ENCODE assay signal across 16 cellular contexts in genomic region chr6:81909162-81909561, GRCh38.
DNase-seq lines count a peak whose midpoint lies in the region; ATAC-seq, FAIRE-seq and TF ChIP-seq lines count a peak whose summit lies in the region.
"Had no signal": no experiment of that assay in that cellular context is flagged by ENCODE, and none has a peak within 500 bp of the region (broad histone marks: within the 10 kb centered on the region; RNA-seq: fewer than 3 reads in every experiment).

No MANE protein-coding gene starts in this region.

- no peaks in the 10 kb centered on the region for H3K27me3 Mint-ChIP-seq in activated T-helper 17 cell treated with anti-CD3 and anti-CD28 coated beads, Interleukin-2, amount 50 U/mL, for 72 hours
- H3K27me3 Mint-ChIP-seq: B cell had no signal

- WGBS in smooth muscle cell (ENCODE audit: low lambda C conversion rate) = 75% methylated on average over 2 of the region's 2 CpGs

- H3K27ac Mint-ChIP-seq in activated T-helper 17 cell treated with anti-CD3 and anti-CD28 coated beads, Interleukin-2, amount 50 U/mL, for 72 hours = no peak overlapping the region
- H3K27ac Mint-ChIP-seq: B cell; CD8-positive, alpha-beta T cell had no signal

- no peak for ATAC-seq in activated T-helper 17 cell treated with anti-CD3 and anti-CD28 coated beads, Interleukin-2, amount 50 U/mL, for 72 hours (replicated peaks)
- ATAC-seq: CD8-positive, alpha-beta T cell; HCT116 had no signal

- peak overlapping the region; percentile 42 for H3K4me2 ChIP-seq in smooth muscle cell
- H3K4me2 ChIP-seq: BLaER1 treated with 17β-estradiol and CSF1 and Interleukin-3, amounts not matched to agents 10 nM and 100 nM had no signal

- peak overlapping the region; percentile 67 for H3K27ac ChIP-seq in smooth muscle cell (ENCODE audit: low read depth)
- H3K27ac ChIP-seq: BLaER1 treated with 17β-estradiol and CSF1 and Interleukin-3, amounts not matched to agents 10 nM and 100 nM; GM23248 had no signal

- H3K9me3 Mint-ChIP-seq in activated T-helper 17 cell treated with anti-CD3 and anti-CD28 coated beads, Interleukin-2, amount 50 U/mL, for 72 hours = peaks cover 4% of the 10 kb centered on the region
- H3K9me3 Mint-ChIP-seq: CD8-positive, alpha-beta T cell had no signal

- peak; percentile 36 for FAIRE-seq in H54 (lab: Jason Lieb, UNC)
- FAIRE-seq in RCC 7860 (lab: Jason Lieb, UNC) = peak; percentile 59
- FAIRE-seq: GM12892, GM18507 had no signal

- H3K4me1 Mint-ChIP-seq in activated T-helper 17 cell treated with anti-CD3 and anti-CD28 coated beads, Interleukin-2, amount 50 U/mL, for 72 hours = no peaks in the 10 kb centered on the region
- H3K4me1 Mint-ChIP-seq: B cell had no signal

- no peak for TF ChIP-seq CTCF in kidney epithelial cell (IDR thresholded peaks at IDR 0.05; ENCODE audit: insufficient read depth, low read length, poor library complexity, severe bottlenecking)
- TF ChIP-seq CTCF in smooth muscle cell (IDR thresholded peaks at IDR 0.05; ENCODE audit: borderline replicate concordance, insufficient read depth, poor library complexity, severe bottlenecking) = no peak

- H3K4me3 ChIP-seq in kidney epithelial cell (ENCODE audit: low read depth, low read length) (no peak overlapping the region), smooth muscle cell (no peak overlapping the region)
- H3K4me3 ChIP-seq: BLaER1 treated with 17β-estradiol and CSF1 and Interleukin-3, amounts not matched to agents 10 nM and 100 nM; GM23248 had no signal

- H3K9ac ChIP-seq in smooth muscle cell (ENCODE audit: low read depth) = no peak overlapping the region
- H3K9ac ChIP-seq: BLaER1 treated with 17β-estradiol and CSF1 and Interleukin-3, amounts not matched to agents 10 nM and 100 nM; GM23248 had no signal

- H3F3A ChIP-seq in smooth muscle cell (ENCODE audit: low read depth) = peaks cover 15% of the 10 kb centered on the region

- H3K27me3 ChIP-seq in kidney epithelial cell (ENCODE audit: control insufficient read depth, insufficient read depth, low read length) = no peaks in the 10 kb centered on the region
- no peaks in the 10 kb centered on the region for H3K27me3 ChIP-seq in smooth muscle cell (ENCODE audit: low read depth)
- H3K27me3 ChIP-seq: BLaER1 treated with 17β-estradiol and CSF1 and Interleukin-3, amounts not matched to agents 10 nM and 100 nM had no signal

- H3K36me3 Mint-ChIP-seq in activated T-helper 17 cell treated with anti-CD3 and anti-CD28 coated beads, Interleukin-2, amount 50 U/mL, for 72 hours (ENCODE audit: low read depth) = no peaks in the 10 kb centered on the region
- H3K36me3 Mint-ChIP-seq: CD8-positive, alpha-beta T cell had no signal

- DNase-seq in H54 (ENCODE audit: insufficient read length, low spot score) (no peak), RCC 7860 (ENCODE audit: low spot score) (peak; percentile 16), kidney epithelial cell (ENCODE audit: low read depth) (peak; percentile 5), smooth muscle cell (lab: John Stamatoyannopoulos, UW; ENCODE audit: unreplicated experiment) (no peak), activated gamma-delta T cell (lab: John Stamatoyannopoulos, UW) (no peak), NCI-H2171 (lab: John Stamatoyannopoulos, UW) (no peak)
- DNase-seq: CD8-positive, alpha-beta T cell; DMS 273 treated with DMSO at 0.1 percent for 48 hours; DMS53; GM23248 had no signal

- no peak for TF ChIP-seq POLR2A in H54 (IDR thresholded peaks at IDR 0.05; ENCODE audit: low read depth, low read length)

- no peaks in the 10 kb centered on the region for H3K79me2 ChIP-seq in smooth muscle cell (ENCODE audit: low read depth)

- no peak overlapping the region for H2AFZ ChIP-seq in smooth muscle cell (ENCODE audit: low read depth)
- H2AFZ ChIP-seq: GM23248 had no signal

- no peaks in the 10 kb centered on the region for H4K20me1 ChIP-seq in smooth muscle cell (ENCODE audit: low read depth)
- H4K20me1 ChIP-seq: BLaER1 treated with 17β-estradiol and CSF1 and Interleukin-3, amounts not matched to agents 10 nM and 100 nM had no signal

- no peak overlapping the region for H3K4me3 Mint-ChIP-seq in activated T-helper 17 cell treated with anti-CD3 and anti-CD28 coated beads, Interleukin-2, amount 50 U/mL, for 72 hours
- H3K4me3 Mint-ChIP-seq: B cell; CD8-positive, alpha-beta T cell had no signal

- no peaks in the 10 kb centered on the region for H3K4me1 ChIP-seq in smooth muscle cell (ENCODE audit: low read depth)
- H3K4me1 ChIP-seq: BLaER1 treated with 17β-estradiol and CSF1 and Interleukin-3, amounts not matched to agents 10 nM and 100 nM had no signal

- no peaks in the 10 kb centered on the region for H3K9me3 ChIP-seq in smooth muscle cell (replicated peaks; ENCODE audit: low read depth)
- H3K9me3 ChIP-seq: BLaER1 treated with 17β-estradiol and CSF1 and Interleukin-3, amounts not matched to agents 10 nM and 100 nM had no signal

- H3K36me3 ChIP-seq in kidney epithelial cell (ENCODE audit: control insufficient read depth, insufficient read depth, low read length) = no peaks in the 10 kb centered on the region
- H3K36me3 ChIP-seq in smooth muscle cell (ENCODE audit: low read depth) = no peaks in the 10 kb centered on the region
- H3K36me3 ChIP-seq: BLaER1 treated with 17β-estradiol and CSF1 and Interleukin-3, amounts not matched to agents 10 nM and 100 nM had no signal

Comparison
In these comparisons a context has a peak if more than half of its experiments do, and no peak if none do; other contexts are left out.
1. DNase-seq: peak in RCC 7860 (single experiment) and kidney epithelial cell (single experiment); none in H54 (single experiment), smooth muscle cell (single experiment), activated gamma-delta T cell (single experiment) and NCI-H2171 (single experiment).